26 cellular contexts compared by ENCODE assay signal in genomic region chr2:241895427-241895731, GRCh38. TPM values are rescaled to one million over a fixed set of nuclear protein-coding genes. Genes with fewer than 3 reads are reported as not detected.
DNase-seq lines count a peak whose midpoint lies in the region; TF ChIP-seq lines count a peak whose summit lies in the region.
"Had no signal": no experiment of that assay in that cellular context is flagged by ENCODE, and none has a peak within 500 bp of the region (broad histone marks: within the 10 kb centered on the region; RNA-seq: fewer than 3 reads in every experiment).

No MANE protein-coding gene starts in this region.

- intact Hi-C loops in activated T-helper 1 cell treated with anti-CD3 and anti-CD28 coated beads, Interleukin-12 subunit alpha, Interleukin-12 subunit beta, Interleukin-2, Interleukin-4 antibody, amounts not matched to agents 30 ng/mL and 10 ng/mL and 1 ng/mL, durations not matched to agents 14 hours and 24 hours and 36 hours (cut with micrococcal nuclease), result no loop called here

- WGBS in liver, result 84% methylated on average over 12 of the region's 12 CpGs
- no CpG with 5 or more reads among the region's 12 CpGs for WGBS in suprapubic skin

- TF ChIP-seq RAD21 in liver (IDR thresholded peaks at IDR 0.05), result no peak

- H3K27me3 ChIP-seq in liver (ENCODE audit: control insufficient read depth in 4 of 4, insufficient read depth in 4 of 4, low read length in 3 of 4), result no peaks in the 10 kb centered on the region
- H3K27me3 ChIP-seq in suprapubic skin, result no peaks in the 10 kb centered on the region
- H3K27me3 ChIP-seq: hepatocyte had no signal

- H3K9me3 ChIP-seq in liver (ENCODE audit: control insufficient read depth in 4 of 4, low read length in 3 of 4) (no peaks in the 10 kb centered on the region), suprapubic skin (no peaks in the 10 kb centered on the region)
- H3K9me3 ChIP-seq: psoas muscle had no signal

- no peak overlapping the region for H3K4me3 ChIP-seq in liver (ENCODE audit: low read depth in 1 of 3, low read length in 3 of 3)
- no peak overlapping the region for H3K4me3 ChIP-seq in suprapubic skin
- H3K4me3 ChIP-seq: hepatocyte, lung, psoas muscle had no signal

- peaks cover 3% of the 10 kb centered on the region for H3K36me3 Mint-ChIP-seq in activated naive CD8-positive, alpha-beta T cell
- peaks cover 15% of the 10 kb centered on the region for H3K36me3 Mint-ChIP-seq in activated naive CD8-positive, alpha-beta T cell treated with anti-CD3 and anti-CD28 coated beads for 36 hours
- H3K36me3 Mint-ChIP-seq in activated T-helper 1 cell treated with anti-CD3 and anti-CD28 coated beads, Interleukin-12 subunit alpha, Interleukin-12 subunit beta, Interleukin-2, Interleukin-4 antibody, amounts not matched to agents 30 ng/mL and 10 ng/mL and 1 ng/mL, durations not matched to agents 14 hours and 24 hours and 36 hours (ENCODE audit: low read depth), result peaks cover 2% of the 10 kb centered on the region

- H3K4me1 Mint-ChIP-seq in activated naive CD8-positive, alpha-beta T cell (ENCODE audit: low read depth), result peaks cover 4% of the 10 kb centered on the region
- H3K4me1 Mint-ChIP-seq in activated naive CD8-positive, alpha-beta T cell treated with anti-CD3 and anti-CD28 coated beads for 36 hours, result peaks cover 3% of the 10 kb centered on the region
- no peaks in the 10 kb centered on the region for H3K4me1 Mint-ChIP-seq in activated T-helper 1 cell treated with anti-CD3 and anti-CD28 coated beads, Interleukin-12 subunit alpha, Interleukin-12 subunit beta, Interleukin-2, Interleukin-4 antibody, amounts not matched to agents 30 ng/mL and 10 ng/mL and 1 ng/mL, durations not matched to agents 14 hours and 24 hours and 36 hours (ENCODE audit: low read depth)
- H3K4me1 Mint-ChIP-seq: activated naive CD4-positive, alpha-beta T cell treated with anti-CD3 and anti-CD28 coated beads, Interleukin-2, amount 10 ng/mL, durations not matched to agents 7 days and 5 days had no signal

- TF ChIP-seq EP300 in suprapubic skin (IDR thresholded peaks at IDR 0.05), result no peak

- H3K27me3 Mint-ChIP-seq in activated naive CD8-positive, alpha-beta T cell, result no peaks in the 10 kb centered on the region
- H3K27me3 Mint-ChIP-seq in activated naive CD8-positive, alpha-beta T cell treated with anti-CD3 and anti-CD28 coated beads for 36 hours, result peaks cover 4% of the 10 kb centered on the region
- peaks cover 2% of the 10 kb centered on the region for H3K27me3 Mint-ChIP-seq in activated T-helper 1 cell treated with anti-CD3 and anti-CD28 coated beads, Interleukin-12 subunit alpha, Interleukin-12 subunit beta, Interleukin-2, Interleukin-4 antibody, amounts not matched to agents 30 ng/mL and 10 ng/mL and 1 ng/mL, durations not matched to agents 14 hours and 24 hours and 36 hours (ENCODE audit: insufficient read depth)
- H3K27me3 Mint-ChIP-seq: activated naive CD4-positive, alpha-beta T cell treated with anti-CD3 and anti-CD28 coated beads, Interleukin-2, amount 10 ng/mL, durations not matched to agents 7 days and 5 days; CD4-positive, alpha-beta T cell; IgD-negative memory B cell had no signal

- TF ChIP-seq POLR2A in suprapubic skin (IDR thresholded peaks at IDR 0.05), result no peak

- H3K9me3 Mint-ChIP-seq in activated naive CD8-positive, alpha-beta T cell (ENCODE audit: low read depth), result no peaks in the 10 kb centered on the region
- peaks cover 4% of the 10 kb centered on the region for H3K9me3 Mint-ChIP-seq in activated naive CD8-positive, alpha-beta T cell treated with anti-CD3 and anti-CD28 coated beads for 36 hours
- no peaks in the 10 kb centered on the region for H3K9me3 Mint-ChIP-seq in activated T-helper 1 cell treated with anti-CD3 and anti-CD28 coated beads, Interleukin-12 subunit alpha, Interleukin-12 subunit beta, Interleukin-2, Interleukin-4 antibody, amounts not matched to agents 30 ng/mL and 10 ng/mL and 1 ng/mL, durations not matched to agents 14 hours and 24 hours and 36 hours
- H3K9me3 Mint-ChIP-seq: CD4-positive, alpha-beta T cell had no signal

- no peak for DNase-seq in activated naive CD8-positive, alpha-beta T cell treated with anti-CD3 and anti-CD28 coated beads for 36 hours
- DNase-seq in activated T-helper 1 cell treated with anti-CD3 and anti-CD28 coated beads, Interleukin-12 subunit alpha, Interleukin-12 subunit beta, Interleukin-2, Interleukin-4 antibody, amounts not matched to agents 30 ng/mL and 10 ng/mL and 1 ng/mL, durations not matched to agents 14 hours and 24 hours and 36 hours (ENCODE audit: low spot score), result no peak
- no peak for DNase-seq in suprapubic skin (ENCODE audit: low spot score in 2 of 2)
- DNase-seq in SK-N-DZ (ENCODE audit: low spot score), result no peak
- no peak for DNase-seq in NCI-H2171 treated with DMSO at 0.1 percent for 48 hours (lab: John Stamatoyannopoulos, UW)
- no peak for DNase-seq in H4 (ENCODE audit: low spot score)
- DNase-seq: ACHN; activated CD4-positive, alpha-beta T cell treated with anti-CD3 and anti-CD28 coated beads for 1 hour; activated CD8-positive, alpha-beta memory T cell treated with anti-CD3 and anti-CD28 coated beads, Interleukin-2, amount 50 U/mL, for 4 hours; activated naive CD4-positive, alpha-beta T cell treated with anti-CD3 and anti-CD28 coated beads, Interleukin-2, amount 10 ng/mL, durations not matched to agents 7 days and 5 days; cortex of kidney; foreskin fibroblast; HFFc6; NCI-H1694; NCI-H2227 treated with DMSO at 0.1 percent for 48 hours; small intestine; stimulated activated CD4-positive, alpha-beta T cell treated with anti-CD3 and anti-CD28 coated beads, Interleukin-4, amount 100 ng/mL, for 4 hours; substantia nigra had no signal

- TF ChIP-seq CTCF in liver (IDR thresholded peaks at IDR 0.05; ENCODE audit: low read depth, low read length, missing input control) (no peak), suprapubic skin (IDR thresholded peaks at IDR 0.05) (no peak)

- H3K27ac ChIP-seq in liver (ENCODE audit: low read depth in 1 of 2, low read length in 2 of 2) (peak overlapping the region; percentile 91 to 94), suprapubic skin (peak overlapping the region; percentile 76)
- H3K27ac ChIP-seq: hepatocyte, psoas muscle had no signal

- peak overlapping the region; percentile 79 for H3K27ac Mint-ChIP-seq in activated naive CD8-positive, alpha-beta T cell
- H3K27ac Mint-ChIP-seq in activated naive CD8-positive, alpha-beta T cell treated with anti-CD3 and anti-CD28 coated beads for 36 hours, result no peak overlapping the region
- H3K27ac Mint-ChIP-seq in activated T-helper 1 cell treated with anti-CD3 and anti-CD28 coated beads, Interleukin-12 subunit alpha, Interleukin-12 subunit beta, Interleukin-2, Interleukin-4 antibody, amounts not matched to agents 30 ng/mL and 10 ng/mL and 1 ng/mL, durations not matched to agents 14 hours and 24 hours and 36 hours, result peak overlapping the region; percentile 74
- H3K27ac Mint-ChIP-seq: activated naive CD4-positive, alpha-beta T cell treated with anti-CD3 and anti-CD28 coated beads, Interleukin-2, amount 10 ng/mL, durations not matched to agents 7 days and 5 days; HFFc6 had no signal

- no peak overlapping the region for H3K4me3 Mint-ChIP-seq in activated naive CD8-positive, alpha-beta T cell
- H3K4me3 Mint-ChIP-seq in activated naive CD8-positive, alpha-beta T cell treated with anti-CD3 and anti-CD28 coated beads for 36 hours, result no peak overlapping the region
- H3K4me3 Mint-ChIP-seq in activated T-helper 1 cell treated with anti-CD3 and anti-CD28 coated beads, Interleukin-12 subunit alpha, Interleukin-12 subunit beta, Interleukin-2, Interleukin-4 antibody, amounts not matched to agents 30 ng/mL and 10 ng/mL and 1 ng/mL, durations not matched to agents 14 hours and 24 hours and 36 hours, result no peak overlapping the region
- H3K4me3 Mint-ChIP-seq: activated naive CD4-positive, alpha-beta T cell treated with anti-CD3 and anti-CD28 coated beads, Interleukin-2, amount 10 ng/mL, durations not matched to agents 7 days and 5 days; CD4-positive, alpha-beta T cell; HFFc6; IgD-negative memory B cell had no signal

- H3K4me1 ChIP-seq in liver (ENCODE audit: control insufficient read depth in 4 of 4, insufficient read depth in 4 of 4, low read length in 3 of 4) (peaks cover 3 to 18% (median 11%) of the 10 kb centered on the region in 4 donors), suprapubic skin (peaks cover 64% of the 10 kb centered on the region)
- H3K4me1 ChIP-seq: psoas muscle had no signal

- H3K9ac ChIP-seq in liver (ENCODE audit: low read depth in 1 of 2, low read length in 2 of 2), result no peak overlapping the region

- H3K36me3 ChIP-seq in liver (ENCODE audit: control insufficient read depth in 4 of 4, insufficient read depth in 3 of 4, low read depth in 1 of 4, low read length in 3 of 4) (peaks cover 0 to 2% (median 0%) of the 10 kb centered on the region in 4 donors), suprapubic skin (no peaks in the 10 kb centered on the region)

TF ChIP-seq in liver, 16 proteins besides CTCF, POLR2A, EP300 and RAD21 (continues in another document):
- TF ChIP-seq RXRA (IDR thresholded peaks at IDR 0.05), result no peak
- TF ChIP-seq EGR1 (IDR thresholded peaks at IDR 0.05; ENCODE audit: low read depth in 2 of 2), result no peak
- no peak for TF ChIP-seq GABPA (IDR thresholded peaks at IDR 0.05 in 1 of 2, conservative IDR thresholded peaks at IDR 0.05 in 1 of 2)
- no peak for TF ChIP-seq FOXA1 (IDR thresholded peaks at IDR 0.05)
- TF ChIP-seq SP1 (IDR thresholded peaks at IDR 0.05), result no peak

RNA-seq across cellular contexts. Expression of gene RTP5, which starts 25.9 kb away (rescaled TPM):
- total RNA-seq in activated naive CD8-positive, alpha-beta T cell treated with anti-CD3 and anti-CD28 coated beads for 36 hours, result under 1 TPM in 1 of 2 experiments, not detected in 1; 0.20 TPM
- not detected in 2 replicates for total RNA-seq in activated T-helper 1 cell treated with anti-CD3 and anti-CD28 coated beads, Interleukin-12 subunit alpha, Interleukin-12 subunit beta, Interleukin-2, Interleukin-4 antibody, amounts not matched to agents 30 ng/mL and 10 ng/mL and 1 ng/mL, durations not matched to agents 14 hours and 24 hours and 36 hours
- total RNA-seq in liver (under 1 TPM in 1 of 2 donors, not detected in 1; under 0.01 TPM), suprapubic skin (not detected)
- under 1 TPM in 1 of 2 donors, not detected in 1; 0.03 TPM for polyA plus RNA-seq in liver
- polyA plus RNA-seq in SK-N-DZ (2014; cell fraction: cytosol; rRNA removed), result 8.1 and 9.9 TPM in 2 replicates
- polyA plus RNA-seq in SK-N-DZ (2014; cell fraction: nucleus; rRNA removed), result 55.7 and 73.8 TPM in 2 replicates
- not detected in 2 replicates for total RNA-seq in H4 (2014; rRNA removed; shearing (Covaris generic))
- total RNA-seq: hepatocyte, HFFc6, psoas muscle had no signal
- polyA plus RNA-seq: hepatocyte, IgD-negative memory B cell had no signal

RNA-seq across cellular contexts. Expression of gene PDCD1, which starts 36.7 kb away (rescaled TPM):
- 10 to 100 TPM; 24.3 TPM for total RNA-seq in activated naive CD8-positive, alpha-beta T cell treated with anti-CD3 and anti-CD28 coated beads for 36 hours
- total RNA-seq in activated T-helper 1 cell treated with anti-CD3 and anti-CD28 coated beads, Interleukin-12 subunit alpha, Interleukin-12 subunit beta, Interleukin-2, Interleukin-4 antibody, amounts not matched to agents 30 ng/mL and 10 ng/mL and 1 ng/mL, durations not matched to agents 14 hours and 24 hours and 36 hours, result 67.8 and 69.1 TPM in 2 replicates
- total RNA-seq in liver (under 1 TPM; 0.25 to 0.37 TPM), suprapubic skin (not detected)
- under 1 TPM in 1 of 2 donors, not detected in 1; 0.20 TPM for polyA plus RNA-seq in liver
- polyA plus RNA-seq in SK-N-DZ (2014; cell fraction: cytosol; rRNA removed), result 1.4 and 1.5 TPM in 2 replicates
- polyA plus RNA-seq in SK-N-DZ (2014; cell fraction: nucleus; rRNA removed), result 0.53 and 2.6 TPM in 2 replicates
- not detected in 2 replicates for total RNA-seq in H4 (2014; rRNA removed; shearing (Covaris generic))
- total RNA-seq: hepatocyte, HFFc6, myocyte had no signal

Comparison
In these comparisons a context has a peak if more than half of its experiments do, and no peak if none do; other contexts are left out.
1. RNA of gene PDCD1, which starts 36.7 kb away (total RNA-seq): 67.8 to 69.1 TPM in activated T-helper 1 cell treated with anti-CD3 and anti-CD28 coated beads, Interleukin-12 subunit alpha, Interleukin-12 subunit beta, Interleukin-2, Interleukin-4 antibody, amounts not matched to agents 30 ng/mL and 10 ng/mL and 1 ng/mL, durations not matched to agents 14 hours and 24 hours and 36 hours and 24.3 TPM in activated naive CD8-positive, alpha-beta T cell treated with anti-CD3 and anti-CD28 coated beads for 36 hours; 0.25 to 0.37 TPM in liver, not detected in suprapubic skin and not detected in H4; every median in the first group is over 10 times any median in the second.